8 cellular contexts compared by ENCODE assay signal in the genomic region with DNA sequence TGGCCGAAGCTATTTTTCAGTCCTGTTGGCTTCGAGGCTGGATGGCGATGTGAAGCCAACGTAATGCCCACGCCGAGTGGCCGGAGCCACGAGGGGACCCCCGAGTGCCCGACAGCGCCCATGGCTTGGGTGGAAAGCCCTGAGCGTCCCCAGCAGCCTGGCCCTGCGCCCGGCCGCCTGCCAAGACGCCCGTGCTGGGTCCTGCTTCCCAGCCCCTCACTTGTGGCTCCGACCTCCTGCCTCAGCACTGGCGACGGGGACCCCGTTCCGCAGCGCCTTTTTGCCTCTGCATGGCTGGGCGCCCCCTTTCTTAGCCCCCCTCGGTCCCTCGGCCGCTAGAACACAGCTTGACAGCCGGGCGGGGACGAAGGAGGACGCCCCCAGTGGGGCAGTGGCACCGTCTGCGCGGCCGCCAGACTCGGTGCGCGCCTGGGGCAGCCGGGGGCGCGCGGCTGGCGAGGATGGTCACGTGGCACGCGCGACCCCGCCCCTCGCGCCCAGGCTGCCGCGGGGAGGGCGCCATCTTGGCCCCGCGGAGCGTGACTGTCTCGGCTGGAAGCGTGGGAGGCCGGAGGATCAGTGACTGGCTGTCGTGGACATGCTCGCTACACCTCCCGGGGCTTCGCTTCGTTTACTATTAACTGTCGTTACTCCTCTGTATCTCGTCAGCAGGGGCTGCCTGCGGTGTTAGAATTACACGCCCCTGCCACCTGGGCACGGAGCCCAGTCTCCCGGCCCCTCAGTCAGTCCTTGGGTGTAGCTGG. TPM values are rescaled to one million over a fixed set of nuclear protein-coding genes. Genes with fewer than 3 reads are reported as not detected.
DNase-seq lines count a peak whose midpoint lies in the region; ATAC-seq and TF ChIP-seq lines count a peak whose summit lies in the region.

No MANE protein-coding gene starts in this region.

- peak overlapping the region; percentile 96 for H3K4me3 ChIP-seq in osteoblast (ENCODE audit: insufficient read depth, low read length)
- H3K4me3 ChIP-seq in thoracic aorta: peak overlapping the region; percentile 96

- H3K4me1 ChIP-seq in osteoblast (ENCODE audit: insufficient read depth, low read length): peaks cover 31% of the 10 kb centered on the region
- H3K4me1 ChIP-seq in thoracic aorta (ENCODE audit: control insufficient read depth in 1 of 2, low read depth in 2 of 2): peaks cover 0 to 8% of the 10 kb centered on the region in 2 donors

- ATAC-seq in GM21526 (IDR thresholded peaks at IDR 0.05; ENCODE audit: low FRiP score, unreplicated experiment): peak; percentile 82
- peak; percentile 71 for ATAC-seq in thoracic aorta (ENCODE audit: insufficient number of reproducible peaks, low FRiP score, low read depth)

- H3K27ac ChIP-seq in osteoblast (ENCODE audit: low read depth, low read length) (peak overlapping the region; percentile 100), thoracic aorta (peak overlapping the region; percentile 92 to 93)

- no peaks in the 10 kb centered on the region for H3K27me3 ChIP-seq in osteoblast (ENCODE audit: insufficient read depth, low read length)
- no peaks in the 10 kb centered on the region for H3K27me3 ChIP-seq in thoracic aorta (replicated peaks; ENCODE audit: insufficient read depth)

- peaks cover 45% of the 10 kb centered on the region for H3K79me2 ChIP-seq in osteoblast (ENCODE audit: insufficient read depth, low read length)

- DNase-seq in DMS114 treated with DMSO at 0.1 percent for 48 hours (lab: John Stamatoyannopoulos, UW; ENCODE audit: unreplicated experiment) (peak; percentile 62), HuH-7 (ENCODE audit: low spot score) (peak; percentile 66), SK-MEL-5 (ENCODE audit: low read depth, low spot score) (peak; percentile 69), glomerular visceral epithelial cell (ENCODE audit: extremely low spot score) (peak; percentile 92), osteoblast (ENCODE audit: insufficient read length, low spot score, missing footprints) (peak; percentile 95), thoracic aorta (ENCODE audit: low spot score) (peak; percentile 58)
- DNase-seq in activated naive CD4-positive, alpha-beta T cell treated with anti-CD3 and anti-CD28 coated beads, Interleukin-2, amount 50 U/mL, for 16 hours: peak; percentile 92

- no peaks in the 10 kb centered on the region for H3K9me3 ChIP-seq in osteoblast (ENCODE audit: low read depth, low read length)
- no peaks in the 10 kb centered on the region for H3K9me3 ChIP-seq in thoracic aorta

- in situ Hi-C loops in SK-MEL-5 (cut with HindIII; ENCODE audit: low pct_unique_long_range_greater_than_20kb, low sequenced_read_pairs): no loop called here

- H3K4me2 ChIP-seq in osteoblast (ENCODE audit: insufficient read depth, low read length): peak overlapping the region; percentile 84

- no peaks in the 10 kb centered on the region for H4K20me1 ChIP-seq in osteoblast (ENCODE audit: insufficient read depth, low read length)

- H2AFZ ChIP-seq in osteoblast (ENCODE audit: low read length): peak overlapping the region; percentile 92

- no peak for TF ChIP-seq CTCF in osteoblast (IDR thresholded peaks at IDR 0.05; ENCODE audit: extremely low read depth, low read depth, low read length)
- no peak for TF ChIP-seq CTCF in thoracic aorta (IDR thresholded peaks at IDR 0.05)

- peaks cover 4% of the 10 kb centered on the region for H3K36me3 ChIP-seq in osteoblast (ENCODE audit: insufficient read depth, low read length)
- H3K36me3 ChIP-seq in thoracic aorta: no peaks in the 10 kb centered on the region

RNA-seq across cellular contexts. Expression of a gene that starts 0.6 kb away (rescaled TPM):
- total RNA-seq in SK-MEL-5 (2014; rRNA removed; shearing (Covaris generic)): 5.3 and 6.3 TPM in 2 replicates
- polyA plus RNA-seq in SK-MEL-5 (2015; cell fraction: cytosol; rRNA removed): 6.2 and 8.7 TPM in 2 replicates
- 3.3 and 3.5 TPM in 2 replicates for polyA plus RNA-seq in SK-MEL-5 (2015; cell fraction: nucleus; rRNA removed)
- total RNA-seq in osteoblast: 136 and 173 TPM in 2 replicates
- 10 to 100 TPM; 43.0 to 88.0 TPM for total RNA-seq in thoracic aorta

RNA-seq across cellular contexts. Expression of a gene that starts 13.2 kb away (rescaled TPM):
- total RNA-seq in SK-MEL-5 (2014; rRNA removed; shearing (Covaris generic)): 68.1 and 71.2 TPM in 2 replicates
- polyA plus RNA-seq in SK-MEL-5 (2015; cell fraction: cytosol; rRNA removed): 49.6 and 64.9 TPM in 2 replicates
- 28.3 and 30.2 TPM in 2 replicates for polyA plus RNA-seq in SK-MEL-5 (2015; cell fraction: nucleus; rRNA removed)
- total RNA-seq in osteoblast: 76.0 TPM in 2 replicates
- total RNA-seq in thoracic aorta: 10 to 100 TPM; 29.9 to 33.7 TPM

Comparison
In these comparisons a context has a peak if more than half of its experiments do, and no peak if none do; other contexts are left out.
1. Peak in every context shown above with its lines: DNase-seq, ATAC-seq, H3K4me3 ChIP-seq and H3K27ac ChIP-seq.